13 cellular contexts compared by ENCODE assay signal in genomic region chr14:105076805-105077648, GRCh38. TPM values are rescaled to one million over a fixed set of nuclear protein-coding genes. Genes with fewer than 3 reads are reported as not detected.
DNase-seq lines count a peak whose midpoint lies in the region; ATAC-seq and TF ChIP-seq lines count a peak whose summit lies in the region.
"Had no signal": no experiment of that assay in that cellular context is flagged by ENCODE, and none has a peak within 500 bp of the region (broad histone marks: within the 10 kb centered on the region; RNA-seq: fewer than 3 reads in every experiment).

No MANE protein-coding gene starts in this region.

- peaks cover 26% of the 10 kb centered on the region for H3K4me1 Mint-ChIP-seq in CD4-positive, alpha-beta T cell (ENCODE audit: low read depth)
- H3K4me1 Mint-ChIP-seq in activated T-helper 17 cell treated with anti-CD3 and anti-CD28 coated beads, Interleukin-2, amount 50 U/mL, for 72 hours = peaks cover 6% of the 10 kb centered on the region
- H3K4me1 Mint-ChIP-seq in naive thymus-derived CD8-positive, alpha-beta T cell = peaks cover 19 to 51% (median 46%) of the 10 kb centered on the region in 4 donors

- peak; percentile 42 for DNase-seq in NK-92 treated with Interleukin-12 subunit alpha and Interleukin-12 subunit beta, amount 100 ng/mL, for 24 hours (lab: John Stamatoyannopoulos, UW)
- no peak for DNase-seq in NK-92 (lab: John Stamatoyannopoulos, UW; ENCODE audit: unreplicated experiment)
- peak in 2 of 10 experiments; percentile 27 to 37 for DNase-seq in CD4-positive, alpha-beta T cell
- DNase-seq in naive thymus-derived CD8-positive, alpha-beta T cell = peak in 3 of 10 donors; percentile 47 to 76 (median 49)
- DNase-seq in hypothalamus (lab: John Stamatoyannopoulos, UW) = no peak
- DNase-seq in NCI-H774 (lab: John Stamatoyannopoulos, UW) = no peak
- DNase-seq: Calu3, head of caudate nucleus, NCI-H2029 had no signal

- H3K27me3 ChIP-seq in CD4-positive, alpha-beta T cell (ENCODE audit: control insufficient read depth, insufficient read depth, low read length) = no peaks in the 10 kb centered on the region

- no peaks in the 10 kb centered on the region for H3K27me3 Mint-ChIP-seq in CD4-positive, alpha-beta T cell
- no peaks in the 10 kb centered on the region for H3K27me3 Mint-ChIP-seq in activated T-helper 17 cell treated with anti-CD3 and anti-CD28 coated beads, Interleukin-2, amount 50 U/mL, for 72 hours
- no peaks in the 10 kb centered on the region for H3K27me3 Mint-ChIP-seq in naive thymus-derived CD8-positive, alpha-beta T cell

- ATAC-seq in CD4-positive, alpha-beta T cell (ENCODE audit: poor library complexity) = peak; percentile 66
- peak; percentile 19 for ATAC-seq in activated T-helper 17 cell treated with anti-CD3 and anti-CD28 coated beads, Interleukin-2, amount 50 U/mL, for 72 hours (replicated peaks)
- ATAC-seq in naive thymus-derived CD8-positive, alpha-beta T cell = peak; percentile 61 to 73
- ATAC-seq in GM18519 (IDR thresholded peaks at IDR 0.05; ENCODE audit: low FRiP score, unreplicated experiment) = no peak
- ATAC-seq: left lobe of liver had no signal

- CTCF ChIA-PET in CD4-positive, alpha-beta T cell (lab: Charles Lee) = interaction anchor here (1.6 kb wide), 1 partner anchor 13 kb away, joined by 4 read pairs; no protein-coding TSS in a partner anchor

- no peak for TF ChIP-seq CTCF in CD4-positive, alpha-beta T cell (IDR thresholded peaks at IDR 0.05)

- no peaks in the 10 kb centered on the region for H3K9me3 Mint-ChIP-seq in CD4-positive, alpha-beta T cell
- no peaks in the 10 kb centered on the region for H3K9me3 Mint-ChIP-seq in activated T-helper 17 cell treated with anti-CD3 and anti-CD28 coated beads, Interleukin-2, amount 50 U/mL, for 72 hours
- no peaks in the 10 kb centered on the region for H3K9me3 Mint-ChIP-seq in naive thymus-derived CD8-positive, alpha-beta T cell

- H3K9me3 ChIP-seq in CD4-positive, alpha-beta T cell (ENCODE audit: control insufficient read depth, low read length) = no peaks in the 10 kb centered on the region

- H3K27ac ChIP-seq in CD4-positive, alpha-beta T cell (ENCODE audit: low read depth, low read length) = no peak overlapping the region
- H3K27ac ChIP-seq: 22Rv1 had no signal

- intact Hi-C loops in CD4-positive, alpha-beta T cell (cut with DNase I, micrococcal nuclease) = no loop called here

- peak overlapping the region; percentile 18 for H3K4me3 Mint-ChIP-seq in CD4-positive, alpha-beta T cell
- no peak overlapping the region for H3K4me3 Mint-ChIP-seq in activated T-helper 17 cell treated with anti-CD3 and anti-CD28 coated beads, Interleukin-2, amount 50 U/mL, for 72 hours
- H3K4me3 Mint-ChIP-seq in naive thymus-derived CD8-positive, alpha-beta T cell = peak overlapping the region; percentile 38 to 89 (median 78)

- no peaks in the 10 kb centered on the region for H3K36me3 Mint-ChIP-seq in CD4-positive, alpha-beta T cell (ENCODE audit: low read depth)
- H3K36me3 Mint-ChIP-seq in activated T-helper 17 cell treated with anti-CD3 and anti-CD28 coated beads, Interleukin-2, amount 50 U/mL, for 72 hours (ENCODE audit: low read depth) = no peaks in the 10 kb centered on the region
- H3K36me3 Mint-ChIP-seq in naive thymus-derived CD8-positive, alpha-beta T cell = no peaks in the 10 kb centered on the region

- POLR2A ChIA-PET in CD4-positive, alpha-beta T cell (lab: Charles Lee) = interaction anchor here (5.7 to 6.2 kb wide), 2 partner anchors 9 to 13 kb away, joined by 29 to 62 read pairs; partner anchors contain the start of gene GPR132
- POLR2A ChIA-PET in naive thymus-derived CD8-positive, alpha-beta T cell (lab: Charles Lee) = interaction anchor here (2.0 to 9.1 kb wide), 3 partner anchors 10 to 31 kb away, joined by 8 to 254 read pairs (median 95); partner anchors contain the start of gene GPR132

- peak overlapping the region; percentile 78 for H3K27ac Mint-ChIP-seq in CD4-positive, alpha-beta T cell
- peak overlapping the region; percentile 37 for H3K27ac Mint-ChIP-seq in activated T-helper 17 cell treated with anti-CD3 and anti-CD28 coated beads, Interleukin-2, amount 50 U/mL, for 72 hours
- H3K27ac Mint-ChIP-seq in naive thymus-derived CD8-positive, alpha-beta T cell = peak overlapping the region; percentile 56 to 96 (median 90)

RNA-seq across cellular contexts. Expression of gene GPR132, which starts 11.8 kb away (rescaled TPM):
- total RNA-seq in CD4-positive, alpha-beta T cell = 10 to 100 TPM; 64.4 to 66.7 TPM
- 10 to 100 TPM; 46.5 to 49.5 TPM for total RNA-seq in activated T-helper 17 cell treated with anti-CD3 and anti-CD28 coated beads, Interleukin-2, amount 50 U/mL, for 72 hours
- 10 to 100 TPM; 36.3 to 41.4 TPM for total RNA-seq in naive thymus-derived CD8-positive, alpha-beta T cell
- 10 to 100 TPM in 1 of 3 donors, 1 to 10 TPM in 2; 9.4 to 37.2 (median 9.7) TPM for polyA plus RNA-seq in naive thymus-derived CD8-positive, alpha-beta T cell

RNA-seq across cellular contexts. Expression of gene CDCA4, which starts 56.1 kb away (rescaled TPM):
- 10 to 100 TPM; 17.7 to 18.8 TPM for total RNA-seq in CD4-positive, alpha-beta T cell
- total RNA-seq in activated T-helper 17 cell treated with anti-CD3 and anti-CD28 coated beads, Interleukin-2, amount 50 U/mL, for 72 hours = 10 to 100 TPM; 49.2 to 58.6 TPM
- total RNA-seq in naive thymus-derived CD8-positive, alpha-beta T cell = 10 to 100 TPM; 11.0 to 12.4 TPM
- polyA plus RNA-seq in naive thymus-derived CD8-positive, alpha-beta T cell = 10 to 100 TPM in 2 of 3 donors, 1 to 10 TPM in 1; 8.2 to 12.0 (median 11.3) TPM

Comparison
In these comparisons a context has a peak if more than half of its experiments do, and no peak if none do; other contexts are left out.
1. H3K27ac Mint-ChIP-seq: peak in every context shown above with its lines; median percentile 90 in naive thymus-derived CD8-positive, alpha-beta T cell; 78 in CD4-positive, alpha-beta T cell; 37 in activated T-helper 17 cell treated with anti-CD3 and anti-CD28 coated beads, Interleukin-2, amount 50 U/mL, for 72 hours.